In the genomic region with DNA sequence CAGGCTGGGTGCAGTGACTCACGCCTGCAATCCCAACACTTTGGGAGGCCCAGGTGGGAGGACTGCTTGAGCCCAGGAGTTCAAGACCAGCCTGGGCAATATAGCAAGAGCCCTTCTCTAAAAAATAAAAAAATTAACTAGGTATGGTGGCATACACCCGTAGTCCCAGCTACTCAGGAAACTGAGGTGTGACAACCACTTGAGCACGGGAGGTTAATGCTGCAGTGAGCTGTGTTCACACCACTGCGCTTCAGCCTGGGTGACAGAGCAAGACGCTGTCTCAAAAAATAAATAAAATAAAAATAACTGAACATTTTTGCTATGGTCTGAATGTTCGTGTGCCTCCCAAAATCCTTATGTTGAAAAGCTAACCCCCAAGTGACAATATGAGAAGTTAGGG, we compare ENCODE assay signal across 13 cellular contexts. TPM values are rescaled to one million over a fixed set of nuclear protein-coding genes. Genes with fewer than 3 reads are reported as not detected.
DNase-seq lines count a peak whose midpoint lies in the region; ATAC-seq and TF ChIP-seq lines count a peak whose summit lies in the region.
"Had no signal": no experiment of that assay in that cellular context is flagged by ENCODE, and none has a peak within 500 bp of the region (broad histone marks: within the 10 kb centered on the region; RNA-seq: fewer than 3 reads in every experiment).

No MANE protein-coding gene starts in this region.

- no peaks in the 10 kb centered on the region for H3K9me3 ChIP-seq in CD4-positive, alpha-beta T cell (ENCODE audit: control insufficient read depth, low read length)
- H3K9me3 ChIP-seq in OCI-LY3 (ENCODE audit: insufficient read depth, low read length) = no peaks in the 10 kb centered on the region
- H3K9me3 ChIP-seq: HAP-1 had no signal

- H3K4me3 Mint-ChIP-seq in CD4-positive, alpha-beta T cell = no peak overlapping the region
- peak overlapping the region; percentile 62 for H3K4me3 Mint-ChIP-seq in dendritic cell treated with granulocyte-macrophage colony-stimulating factor and Interleukin-4, amounts not matched to agents 40 ng/mL and 50 ng/mL, for 4 days
- H3K4me3 Mint-ChIP-seq in progenitor cell of endocrine pancreas (ENCODE audit: low read depth) = no peak overlapping the region

- CTCF ChIA-PET in CD4-positive, alpha-beta T cell (lab: Charles Lee) = no interaction called here

- intact Hi-C loops in CD4-positive, alpha-beta T cell (cut with DNase I, micrococcal nuclease) = no loop called here
- intact Hi-C loops in dendritic cell treated with granulocyte-macrophage colony-stimulating factor and Interleukin-4, amounts not matched to agents 40 ng/mL and 50 ng/mL, for 4 days (cut with micrococcal nuclease) = loop anchor here (2.0 kb wide), 2 partner anchors 14 kb away; no protein-coding TSS in a partner anchor

- H3K9me3 Mint-ChIP-seq in CD4-positive, alpha-beta T cell = no peaks in the 10 kb centered on the region
- no peaks in the 10 kb centered on the region for H3K9me3 Mint-ChIP-seq in dendritic cell treated with granulocyte-macrophage colony-stimulating factor and Interleukin-4, amounts not matched to agents 40 ng/mL and 50 ng/mL, for 4 days
- peaks cover 22% of the 10 kb centered on the region for H3K9me3 Mint-ChIP-seq in progenitor cell of endocrine pancreas (ENCODE audit: low read depth)

- H3K36me3 Mint-ChIP-seq in CD4-positive, alpha-beta T cell (ENCODE audit: low read depth) = peaks cover 27% of the 10 kb centered on the region
- peaks cover 11% of the 10 kb centered on the region for H3K36me3 Mint-ChIP-seq in dendritic cell treated with granulocyte-macrophage colony-stimulating factor and Interleukin-4, amounts not matched to agents 40 ng/mL and 50 ng/mL, for 4 days (ENCODE audit: low read depth)
- peaks cover 24% of the 10 kb centered on the region for H3K36me3 Mint-ChIP-seq in progenitor cell of endocrine pancreas (ENCODE audit: insufficient read depth)

- H4K20me1 ChIP-seq in OCI-LY3 (ENCODE audit: insufficient read depth, low read length) = peaks cover 12% of the 10 kb centered on the region

- H3K27me3 Mint-ChIP-seq in CD4-positive, alpha-beta T cell = no peaks in the 10 kb centered on the region
- H3K27me3 Mint-ChIP-seq in dendritic cell treated with granulocyte-macrophage colony-stimulating factor and Interleukin-4, amounts not matched to agents 40 ng/mL and 50 ng/mL, for 4 days = no peaks in the 10 kb centered on the region
- no peaks in the 10 kb centered on the region for H3K27me3 Mint-ChIP-seq in progenitor cell of endocrine pancreas
- H3K27me3 Mint-ChIP-seq: CD4-positive, alpha-beta memory T cell had no signal

- H3K79me2 ChIP-seq in OCI-LY3 (ENCODE audit: low read length) = no peaks in the 10 kb centered on the region

- no peak for ATAC-seq in CD4-positive, alpha-beta T cell (ENCODE audit: poor library complexity)
- ATAC-seq in HG02938 (IDR thresholded peaks at IDR 0.05; ENCODE audit: unreplicated experiment) = no peak

- H3K27ac ChIP-seq in CD4-positive, alpha-beta T cell (ENCODE audit: low read depth, low read length) = no peak overlapping the region
- H3K27ac ChIP-seq in OCI-LY3 (ENCODE audit: low read length) = no peak overlapping the region

- TF ChIP-seq CTCF in CD4-positive, alpha-beta T cell (IDR thresholded peaks at IDR 0.05) = no peak
- TF ChIP-seq CTCF in OCI-LY3 (IDR thresholded peaks at IDR 0.05; ENCODE audit: low read depth, low read length) = no peak
- TF ChIP-seq CTCF in progenitor cell of endocrine pancreas (IDR thresholded peaks at IDR 0.05; ENCODE audit: unreplicated experiment) = no peak

- no peaks in the 10 kb centered on the region for H3K36me3 ChIP-seq in OCI-LY3 (replicated peaks; ENCODE audit: low read depth, low read length)
- H3K36me3 ChIP-seq: HAP-1 had no signal

- H2AFZ ChIP-seq in OCI-LY3 (ENCODE audit: low read depth, low read length) = no peak overlapping the region

- H3K4me1 Mint-ChIP-seq in CD4-positive, alpha-beta T cell (ENCODE audit: low read depth) = peaks cover 66% of the 10 kb centered on the region
- peaks cover 69% of the 10 kb centered on the region for H3K4me1 Mint-ChIP-seq in dendritic cell treated with granulocyte-macrophage colony-stimulating factor and Interleukin-4, amounts not matched to agents 40 ng/mL and 50 ng/mL, for 4 days (ENCODE audit: low read depth)
- peaks cover 3% of the 10 kb centered on the region for H3K4me1 Mint-ChIP-seq in progenitor cell of endocrine pancreas (ENCODE audit: low read depth)

- DNase-seq in CD4-positive, alpha-beta T cell = no peak
- DNase-seq in progenitor cell of endocrine pancreas (ENCODE audit: low spot score, unreplicated experiment) = no peak
- no peak for DNase-seq in occipital lobe (lab: John Stamatoyannopoulos, UW)
- DNase-seq in activated CD4-positive, alpha-beta T cell treated with anti-CD3 and anti-CD28 coated beads for 1 hour = no peak
- DNase-seq: AML-193; CD4-positive, alpha-beta memory T cell; NCI-H187 treated with DMSO at 0.1 percent for 48 hours; NCI-H446; RPMI8226 had no signal

- no peak overlapping the region for H3K4me3 ChIP-seq in OCI-LY3 (ENCODE audit: low read length)
- H3K4me3 ChIP-seq: HAP-1 had no signal

- no peak overlapping the region for H3K9ac ChIP-seq in OCI-LY3 (ENCODE audit: low read length)

- peaks cover 22% of the 10 kb centered on the region for H3K4me1 ChIP-seq in OCI-LY3 (ENCODE audit: low read length)
- H3K4me1 ChIP-seq: HAP-1 had no signal

- no peaks in the 10 kb centered on the region for H3K27me3 ChIP-seq in CD4-positive, alpha-beta T cell (ENCODE audit: control insufficient read depth, insufficient read depth, low read length)
- no peaks in the 10 kb centered on the region for H3K27me3 ChIP-seq in OCI-LY3 (ENCODE audit: low read depth, low read length)

- peak overlapping the region; percentile 16 for H3K27ac Mint-ChIP-seq in CD4-positive, alpha-beta T cell
- H3K27ac Mint-ChIP-seq in dendritic cell treated with granulocyte-macrophage colony-stimulating factor and Interleukin-4, amounts not matched to agents 40 ng/mL and 50 ng/mL, for 4 days = peak overlapping the region; percentile 86
- H3K27ac Mint-ChIP-seq in progenitor cell of endocrine pancreas = peak overlapping the region; percentile 7

- POLR2A ChIA-PET in CD4-positive, alpha-beta T cell (lab: Charles Lee) = interaction anchor here (3.8 kb wide), 1 partner anchor 24 kb away, joined by 13 read pairs; a partner anchor contains a TSS

- H3K4me2 ChIP-seq in OCI-LY3 (ENCODE audit: low read length) = peak overlapping the region; percentile 88; the same call in 1 of the 2 replicates

RNA-seq across cellular contexts. Expression of a gene that starts 24.5 kb away (rescaled TPM):
- total RNA-seq in CD4-positive, alpha-beta T cell = 10 to 100 TPM; 52.0 to 55.2 TPM
- 44.3 and 47.5 TPM in 2 replicates for total RNA-seq in progenitor cell of endocrine pancreas
- total RNA-seq in occipital lobe = 473 TPM

Comparison
In these comparisons a context has a peak if more than half of its experiments do, and no peak if none do; other contexts are left out.
1. H3K27ac Mint-ChIP-seq: peak in every context shown above with its lines; median percentile 86 in dendritic cell treated with granulocyte-macrophage colony-stimulating factor and Interleukin-4, amounts not matched to agents 40 ng/mL and 50 ng/mL, for 4 days; 16 in CD4-positive, alpha-beta T cell; 7 in progenitor cell of endocrine pancreas.